8 cellular contexts compared by ENCODE assay signal in genomic region chr11:84437129-84438123, GRCh38.
DNase-seq lines count a peak whose midpoint lies in the region; ATAC-seq and TF ChIP-seq lines count a peak whose summit lies in the region.

No MANE protein-coding gene starts in this region.

- CTCF ChIA-PET in T-cell (lab: Charles Lee) = interaction anchor here in 1 of 2 donors (0.6 kb wide), 1 partner anchor 9 kb away, joined by 4 read pairs; no protein-coding TSS in a partner anchor

- TF ChIP-seq CTCF in HFFc6 (IDR thresholded peaks at IDR 0.05) = no peak

- peaks cover 31% of the 10 kb centered on the region for H3K9me3 Mint-ChIP-seq in HFFc6
- peaks cover 7 to 15% (median 9%) of the 10 kb centered on the region in 3 donors for H3K9me3 Mint-ChIP-seq in T-cell

- DNase-seq in NCI-H526 treated with DMSO at 0.1 percent for 48 hours (lab: John Stamatoyannopoulos, UW) (peak; percentile 92), head of caudate nucleus (peak in 41 of 42 donors; percentile 14 to 70 (median 42)), sciatic nerve (ENCODE audit: low spot score) (peak; percentile 46), HFFc6 (no peak), T-cell (no peak)
- no peak for DNase-seq in stimulated activated naive CD8-positive, alpha-beta T cell treated with anti-CD3 and anti-CD28 coated beads, Interleukin-15, Interleukin-2, amounts not matched to agents 100 U/mL and 50 U/mL, for 24 hours

- H3K27me3 Mint-ChIP-seq in HFFc6 (ENCODE audit: insufficient read depth) = no peaks in the 10 kb centered on the region
- H3K27me3 Mint-ChIP-seq in T-cell = no peaks in the 10 kb centered on the region

- POLR2A ChIA-PET in T-cell (lab: Charles Lee) = no interaction called here

- H3K36me3 Mint-ChIP-seq in HFFc6 (ENCODE audit: low read depth) = no peaks in the 10 kb centered on the region
- no peaks in the 10 kb centered on the region for H3K36me3 Mint-ChIP-seq in T-cell

- no peaks in the 10 kb centered on the region for H3K4me1 Mint-ChIP-seq in HFFc6 (ENCODE audit: low read depth)
- no peaks in the 10 kb centered on the region for H3K4me1 Mint-ChIP-seq in T-cell

- ATAC-seq in GM18873 (IDR thresholded peaks at IDR 0.05; ENCODE audit: low FRiP score, unreplicated experiment) (peak; percentile 73), HG02870 (IDR thresholded peaks at IDR 0.05; ENCODE audit: unreplicated experiment) (peak; percentile 95), sciatic nerve (no peak), T-cell (replicated peaks in 1 of 4) (no peak)
- ATAC-seq in stimulated activated naive CD8-positive, alpha-beta T cell treated with anti-CD3 and anti-CD28 coated beads, Interleukin-15, Interleukin-2, amounts not matched to agents 100 U/mL and 50 U/mL, for 24 hours = no peak

- H3K4me3 Mint-ChIP-seq in HFFc6 = no peak overlapping the region
- no peak overlapping the region for H3K4me3 Mint-ChIP-seq in T-cell

- intact Hi-C loops in head of caudate nucleus (cut with DNase I) (no loop called here), sciatic nerve (cut with DNase I) (no loop called here)

- H3K27ac Mint-ChIP-seq in HFFc6 (no peak overlapping the region), T-cell (no peak overlapping the region)

Comparison
In these comparisons a context has a peak if more than half of its experiments do, and no peak if none do; other contexts are left out.
1. ATAC-seq: peak in GM18873 (single experiment) and HG02870 (single experiment); none in sciatic nerve (single experiment), stimulated activated naive CD8-positive, alpha-beta T cell treated with anti-CD3 and anti-CD28 coated beads, Interleukin-15, Interleukin-2, amounts not matched to agents 100 U/mL and 50 U/mL, for 24 hours (single experiment) and T-cell (0 of 4).
2. DNase-seq: peak in NCI-H526 treated with DMSO at 0.1 percent for 48 hours (single experiment), head of caudate nucleus (41 of 42) and sciatic nerve (single experiment); none in HFFc6 (single experiment), stimulated activated naive CD8-positive, alpha-beta T cell treated with anti-CD3 and anti-CD28 coated beads, Interleukin-15, Interleukin-2, amounts not matched to agents 100 U/mL and 50 U/mL, for 24 hours (single experiment) and T-cell (0 of 34).